ENCODE assay signal across 22 cellular contexts in genomic region chr10:47331954-47332353, GRCh38. TPM values are rescaled to one million over a fixed set of nuclear protein-coding genes. Genes with fewer than 3 reads are reported as not detected.
"Had no signal": no experiment of that assay in that cellular context is flagged by ENCODE, and none has a peak within 500 bp of the region (broad histone marks: within the 10 kb centered on the region; RNA-seq: fewer than 3 reads in every experiment).

No MANE protein-coding gene starts in this region.

- H3K4me3 ChIP-seq: gastrocnemius medialis, heart right ventricle, lung, pancreas, testis, tibial nerve had no signal

- ATAC-seq: esophagus mucosa; gastrocnemius medialis; heart right ventricle; left ventricle myocardium superior; pancreas; right cardiac atrium; stimulated activated naive CD8-positive, alpha-beta T cell treated with anti-CD3 and anti-CD28 coated beads, Interleukin-15, Interleukin-2, amounts not matched to agents 100 U/mL and 50 U/mL, for 24 hours had no signal

- H3K4me1 ChIP-seq: gastrocnemius medialis, pancreas, testis, tibial nerve had no signal

- H3K27ac ChIP-seq: gastrocnemius medialis, heart right ventricle, pancreas, testis, tibial nerve had no signal

- DNase-seq: effector memory CD4-positive, alpha-beta T cell; gastrocnemius medialis; heart right ventricle; hypothalamus; left ventricle myocardium superior; mesenchymal stem cell; naive B cell; occipital lobe; pancreas; right cardiac atrium; small intestine; stimulated activated CD4-positive, alpha-beta T cell treated with anti-CD3 and anti-CD28 coated beads, Interleukin-12 subunit alpha, Interleukin-12 subunit beta, amount 100 ng/mL, for 4 hours; stimulated activated naive CD8-positive, alpha-beta T cell treated with anti-CD3 and anti-CD28 coated beads, Interleukin-15, Interleukin-2, amounts not matched to agents 100 U/mL and 50 U/mL, for 24 hours; testis had no signal

- FAIRE-seq: endometrium, islet of Langerhans, pancreas, small intestine had no signal

- H3K36me3 ChIP-seq: gastrocnemius medialis, heart right ventricle, pancreas, tibial nerve had no signal

- H3K9me3 ChIP-seq: gastrocnemius medialis, heart right ventricle, pancreas, testis, tibial nerve had no signal

- H3K27me3 ChIP-seq: gastrocnemius medialis, pancreas, testis, tibial nerve had no signal

RNA-seq across cellular contexts. Expression of gene GDF2, which starts 9.7 kb away (rescaled TPM):
- total RNA-seq: esophagus mucosa, fibroblast of lung, gastrocnemius medialis, heart right ventricle, left ventricle myocardium superior, lung, occipital lobe, pancreas, progenitor cell of endocrine pancreas, tibial nerve, ureter had no signal
- polyA plus RNA-seq: fibroblast of lung, heart right ventricle, lung, pancreas, small intestine had no signal

RNA-seq across cellular contexts. Expression of gene RBP3, which starts 16.2 kb away (rescaled TPM):
- total RNA-seq: esophagus mucosa, fibroblast of lung, gastrocnemius medialis, heart right ventricle, left ventricle myocardium superior, lung, occipital lobe, pancreas, right cardiac atrium, tibial nerve, ureter had no signal
- polyA plus RNA-seq: fibroblast of lung, heart right ventricle, pancreas, right cardiac atrium had no signal

RNA-seq across cellular contexts. Expression of gene GDF10, which starts 32.0 kb away (rescaled TPM):
- total RNA-seq: esophagus mucosa, progenitor cell of endocrine pancreas had no signal

RNA-seq across cellular contexts. Expression of gene ZNF488, which starts 52.1 kb away (rescaled TPM):
- total RNA-seq: fibroblast of lung, gastrocnemius medialis, left ventricle myocardium superior, right cardiac atrium had no signal
- polyA plus RNA-seq: pancreas had no signal
